In the genomic region with DNA sequence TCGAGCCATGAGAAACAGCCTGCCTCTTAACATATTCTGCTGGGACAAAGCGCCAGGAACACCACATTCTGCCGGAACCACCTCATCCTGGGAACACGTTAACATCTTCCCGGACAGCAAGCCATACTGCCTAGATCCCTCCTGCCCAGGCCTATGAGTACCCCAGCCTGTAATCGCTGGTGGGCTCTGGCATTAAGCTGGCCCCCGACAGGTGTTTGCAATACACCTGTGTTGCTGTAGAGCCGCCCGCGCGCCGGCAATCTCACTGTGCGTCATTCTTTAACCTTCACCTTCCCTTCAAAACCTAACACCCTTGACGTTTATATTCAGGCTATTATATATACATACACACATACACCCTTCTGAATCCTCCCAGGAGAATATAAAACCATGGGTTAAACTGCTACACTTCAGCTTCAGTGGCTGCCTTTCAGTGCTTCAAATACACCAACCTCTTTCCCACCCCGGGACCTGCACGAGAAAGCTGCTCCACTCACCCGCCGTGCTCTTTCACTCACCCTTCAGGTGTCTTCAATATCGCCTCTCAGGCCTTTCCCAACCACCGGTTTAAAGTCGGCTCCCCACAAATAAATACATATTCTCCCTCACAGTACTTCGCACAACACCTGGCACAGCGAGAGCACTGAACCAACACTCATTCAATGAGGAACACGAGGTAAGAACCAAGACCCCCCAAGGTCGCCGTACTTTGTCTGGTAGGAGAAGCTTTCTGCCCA, we compare ENCODE assay signal across 8 cellular contexts. TPM values are rescaled to one million over a fixed set of nuclear protein-coding genes. Genes with fewer than 3 reads are reported as not detected.
DNase-seq lines count a peak whose midpoint lies in the region; ATAC-seq and TF ChIP-seq lines count a peak whose summit lies in the region.

No MANE protein-coding gene starts in this region.

- no peaks in the 10 kb centered on the region for H3K9me2 ChIP-seq in OCI-LY1 (ENCODE audit: low read depth, low read length)

- H3K36me3 ChIP-seq in DND-41 (ENCODE audit: insufficient read depth, low read length): peaks cover 23% of the 10 kb centered on the region
- H3K36me3 ChIP-seq in OCI-LY1 (ENCODE audit: insufficient read depth, low read length): no peaks in the 10 kb centered on the region
- peaks cover 0 to 12% of the 10 kb centered on the region in 2 donors for H3K36me3 ChIP-seq in esophagus (ENCODE audit: control insufficient read depth in 2 of 2, insufficient read depth in 2 of 2, low read length in 1 of 2)
- H3K36me3 ChIP-seq in ovary: no peaks in the 10 kb centered on the region

- peaks cover 29% of the 10 kb centered on the region for H3K4me1 ChIP-seq in DND-41 (ENCODE audit: insufficient read depth, low read length)
- H3K4me1 ChIP-seq in OCI-LY1 (ENCODE audit: insufficient read depth, low read length, severe bottlenecking): peaks cover 13% of the 10 kb centered on the region
- peaks cover 2 to 9% of the 10 kb centered on the region in 2 donors for H3K4me1 ChIP-seq in esophagus (ENCODE audit: control insufficient read depth in 2 of 2, insufficient read depth in 2 of 2, low read length in 1 of 2)
- H3K4me1 ChIP-seq in ovary (ENCODE audit: insufficient read depth): peaks cover 5% of the 10 kb centered on the region

- H3K9me3 ChIP-seq in DND-41 (ENCODE audit: insufficient read depth, low read length, severe bottlenecking) (no peaks in the 10 kb centered on the region), OCI-LY1 (ENCODE audit: low read length) (no peaks in the 10 kb centered on the region), esophagus (ENCODE audit: control insufficient read depth in 2 of 2, insufficient read depth in 1 of 2, low read depth in 1 of 2, low read length in 1 of 2) (no peaks in the 10 kb centered on the region), ovary (no peaks in the 10 kb centered on the region)

- H3K4me3 ChIP-seq in DND-41 (ENCODE audit: low read depth in 1 of 2, low read length in 2 of 2) (peak overlapping the region in 1 of 2 experiments; percentile 98; a peak in 2 of 4 replicates), OCI-LY1 (ENCODE audit: low read depth, low read length, poor library complexity, severe bottlenecking) (no peak overlapping the region), esophagus (ENCODE audit: low read depth in 1 of 2, low read length in 2 of 2) (peak overlapping the region; percentile 73 to 81), ovary (peak overlapping the region; percentile 74)

- H2AFZ ChIP-seq in DND-41 (ENCODE audit: low read depth, low read length) (peak overlapping the region; percentile 95; the same call in 1 of the 2 replicates), OCI-LY1 (ENCODE audit: low read length) (no peak overlapping the region)

- H3K79me2 ChIP-seq in DND-41 (ENCODE audit: insufficient read depth, low read length) (peaks cover 15% of the 10 kb centered on the region), OCI-LY1 (ENCODE audit: insufficient read depth, low read length) (no peaks in the 10 kb centered on the region)

- H3K27me3 ChIP-seq in DND-41 (ENCODE audit: insufficient read depth, low read length, poor library complexity) (peaks cover 5% of the 10 kb centered on the region), OCI-LY1 (ENCODE audit: insufficient read depth, low read length) (peaks cover 14% of the 10 kb centered on the region; the same call in 1 of the 2 replicates), esophagus (ENCODE audit: control insufficient read depth in 1 of 2, insufficient read depth in 2 of 2, low read length in 2 of 2) (no peaks in the 10 kb centered on the region), ovary (no peaks in the 10 kb centered on the region)

- H3F3A ChIP-seq in OCI-LY1 (ENCODE audit: insufficient read depth, low read length): no peaks in the 10 kb centered on the region

- peaks cover 9% of the 10 kb centered on the region; the same call in 1 of the 2 replicates for H4K20me1 ChIP-seq in DND-41 (ENCODE audit: insufficient read depth, low read length)
- H4K20me1 ChIP-seq in OCI-LY1 (ENCODE audit: insufficient read depth, low read length): no peaks in the 10 kb centered on the region

- no peak for ATAC-seq in DND-41 (ENCODE audit: insufficient read depth, low read depth)
- no peak for ATAC-seq in HG03439 (IDR thresholded peaks at IDR 0.05; ENCODE audit: unreplicated experiment)
- ATAC-seq in HG03354 (IDR thresholded peaks at IDR 0.05; ENCODE audit: poor library complexity, severe bottlenecking, unreplicated experiment): no peak

- no peak for TF ChIP-seq EP300 in ovary (IDR thresholded peaks at IDR 0.05)

- peak overlapping the region; percentile 93; the same call in 1 of the 2 replicates for H3K9ac ChIP-seq in DND-41 (ENCODE audit: low read depth, low read length)
- H3K9ac ChIP-seq in OCI-LY1 (ENCODE audit: low read length): no peak overlapping the region

- DNase-seq in DND-41 (no peak), ovary (no peak), retina (no peak), A172 (ENCODE audit: low spot score) (no peak)

- WGBS in esophagus, 2 donors: 29 to 33% methylated on average over 26 of the region's 26 CpGs
- 34 to 45% (median 34%) methylated on average over 26 of the region's 26 CpGs for WGBS in ovary, 3 donors

- no peak for TF ChIP-seq POLR2A in ovary (IDR thresholded peaks at IDR 0.05)

- intact Hi-C loops in ovary (cut with DNase I): no loop called here

- no peak for TF ChIP-seq CTCF in DND-41 (IDR thresholded peaks at IDR 0.05; ENCODE audit: borderline replicate concordance, extremely low read depth, low read length, poor library complexity, severe bottlenecking)
- TF ChIP-seq CTCF in OCI-LY1 (IDR thresholded peaks at IDR 0.05; ENCODE audit: low read length): no peak
- TF ChIP-seq CTCF in ovary (IDR thresholded peaks at IDR 0.05): no peak

- H3K27ac ChIP-seq in DND-41 (ENCODE audit: low read length): no peak overlapping the region
- H3K27ac ChIP-seq in OCI-LY1 (ENCODE audit: low read depth, low read length, poor library complexity, severe bottlenecking): no peak overlapping the region
- H3K27ac ChIP-seq in esophagus (ENCODE audit: low read depth in 2 of 2, low read length in 1 of 2): peak overlapping the region in 1 of 2 donors; percentile 95
- no peak overlapping the region for H3K27ac ChIP-seq in ovary

- H3K4me2 ChIP-seq in DND-41 (ENCODE audit: insufficient read depth, low read length): peak overlapping the region; percentile 99
- H3K4me2 ChIP-seq in OCI-LY1 (ENCODE audit: low read length): peak overlapping the region; percentile 72; the same call in 1 of the 2 replicates

RNA-seq across cellular contexts. Expression of gene ENDOV, which starts 1.0 kb away (rescaled TPM):
- 10 to 100 TPM; 10.8 to 11.9 TPM for polyA plus RNA-seq in esophagus
- 10 to 100 TPM; 16.3 to 24.1 (median 21.3) TPM for total RNA-seq in ovary
- 10 to 100 TPM in 1 of 2 donors, 1 to 10 TPM in 1; 8.9 to 18.0 TPM for polyA plus RNA-seq in ovary
- 19.9 and 60.1 TPM in 2 replicates for total RNA-seq in A172 (2014; rRNA removed; shearing (Covaris generic))
